13 cellular contexts compared by ENCODE assay signal in the genomic region with DNA sequence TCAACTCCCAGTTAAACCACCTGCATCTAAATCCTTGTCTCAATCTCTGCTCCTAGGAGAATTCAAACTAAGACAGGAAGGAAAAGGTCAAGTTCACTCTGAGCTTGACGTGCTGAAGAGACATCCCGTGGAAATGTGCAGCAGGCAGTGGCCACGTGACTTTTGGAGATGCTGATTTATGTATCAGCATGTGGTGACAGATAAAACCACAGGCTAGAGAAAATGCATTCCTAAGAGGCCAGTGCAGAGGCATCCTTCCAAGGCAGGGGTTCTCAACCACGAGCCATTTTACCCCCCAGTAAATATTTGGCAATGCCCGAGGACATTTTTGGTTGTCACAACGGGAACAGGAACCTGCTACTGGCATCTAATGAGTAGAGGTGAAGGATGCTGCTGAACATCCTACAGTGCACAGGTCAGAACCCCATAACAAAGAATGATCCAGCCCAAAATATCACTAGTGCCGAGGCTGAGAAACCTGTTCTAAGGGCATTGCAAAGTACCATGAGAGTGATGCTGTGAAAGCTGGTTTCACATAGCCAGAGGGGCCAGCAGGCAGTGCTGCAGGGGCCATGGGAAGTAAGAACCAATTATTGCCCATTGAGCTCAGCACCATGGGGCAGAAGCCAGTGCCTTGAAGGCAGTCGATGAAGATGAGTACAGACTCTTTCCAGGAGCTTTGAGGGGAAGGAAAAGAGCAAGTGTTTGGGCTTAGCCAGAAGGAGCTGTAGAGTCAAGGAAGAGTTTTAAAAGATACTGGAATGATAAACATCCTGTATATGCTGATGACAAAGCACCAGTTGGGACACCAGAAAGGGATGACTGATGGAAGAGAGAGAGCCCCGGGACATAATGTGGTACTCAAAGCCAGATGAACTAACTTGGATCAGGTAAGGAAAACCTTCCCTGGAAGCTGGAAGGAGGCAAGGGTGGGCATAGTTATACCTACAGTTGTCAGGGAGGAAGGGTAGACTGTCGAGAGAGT.
DNase-seq lines count a peak whose midpoint lies in the region; ATAC-seq, FAIRE-seq and TF ChIP-seq lines count a peak whose summit lies in the region.
"Had no signal": no experiment of that assay in that cellular context is flagged by ENCODE, and none has a peak within 500 bp of the region (broad histone marks: within the 10 kb centered on the region; RNA-seq: fewer than 3 reads in every experiment).

No MANE protein-coding gene starts in this region.

- H3K36me3 Mint-ChIP-seq in T-cell, result peaks cover 5% of the 10 kb centered on the region
- H3K36me3 Mint-ChIP-seq: mesothelial cell of epicardium had no signal

- no peak for TF ChIP-seq CTCF in fibroblast of pulmonary artery (IDR thresholded peaks at IDR 0.05; ENCODE audit: low read length, missing control alignments)

- POLR2A ChIA-PET in T-cell (lab: Charles Lee), result no interaction called here

- CTCF ChIA-PET in T-cell (lab: Charles Lee), result interaction anchor here (0.7 to 5.4 kb wide), 3 partner anchors 112 to 379 kb away, joined by 3 to 37 read pairs (median 3); partner anchors contain the start of gene LOXHD1 (in 1 of the 2)

- peak overlapping the region in 1 of 2 donors; percentile 56 for H3K27ac Mint-ChIP-seq in T-cell
- H3K27ac Mint-ChIP-seq: B cell, mesothelial cell of epicardium had no signal

- no peak overlapping the region for H3K4me3 ChIP-seq in fibroblast of pulmonary artery (replicated peaks; ENCODE audit: low read depth, low read length)
- H3K4me3 ChIP-seq: gastroesophageal sphincter, smooth muscle cell had no signal

- H3K4me3 Mint-ChIP-seq in T-cell, result no peak overlapping the region
- H3K4me3 Mint-ChIP-seq: B cell, mesothelial cell of epicardium had no signal

- DNase-seq in Right ventricle myocardium inferior (ENCODE audit: missing footprints) (no peak), cardiac septum (ENCODE audit: low spot score) (no peak), T1000 (lab: John Stamatoyannopoulos, UW) (peak; percentile 19), fibroblast of pulmonary artery (ENCODE audit: low read depth) (peak; percentile 71), urothelium cell line (ENCODE audit: low spot score) (peak; percentile 54), T-cell (no peak), germinal center (ENCODE audit: low spot score) (no peak)
- no peak for DNase-seq in activated CD8-positive, alpha-beta memory T cell treated with anti-CD3 and anti-CD28 coated beads, Interleukin-2, amount 50 U/mL, for 4 hours
- DNase-seq: amniotic stem cell had no signal

- peak; percentile 12 for ATAC-seq in Right ventricle myocardium inferior
- no peak for ATAC-seq in T-cell (replicated peaks in 1 of 4)
- ATAC-seq: gastroesophageal sphincter had no signal

- H3K9me3 Mint-ChIP-seq in T-cell, result no peaks in the 10 kb centered on the region
- H3K9me3 Mint-ChIP-seq: mesothelial cell of epicardium had no signal

- intact Hi-C loops in Right ventricle myocardium inferior (cut with DNase I), result no loop called here
- intact Hi-C loops in cardiac septum (cut with DNase I), result no loop called here

- peaks cover 15 to 39% (median 23%) of the 10 kb centered on the region in 3 donors for H3K4me1 Mint-ChIP-seq in T-cell

- no peak for FAIRE-seq in urothelium cell line (lab: Jason Lieb, UNC)

- no peaks in the 10 kb centered on the region for H3K27me3 Mint-ChIP-seq in T-cell
- H3K27me3 Mint-ChIP-seq: B cell had no signal

Comparison
In these comparisons a context has a peak if more than half of its experiments do, and no peak if none do; other contexts are left out.
1. DNase-seq: peak in T1000 (single experiment), fibroblast of pulmonary artery (single experiment) and urothelium cell line (single experiment); none in Right ventricle myocardium inferior (single experiment), cardiac septum (single experiment), T-cell (0 of 34), activated CD8-positive, alpha-beta memory T cell treated with anti-CD3 and anti-CD28 coated beads, Interleukin-2, amount 50 U/mL, for 4 hours (single experiment) and germinal center (single experiment).